27 cellular contexts compared by ENCODE assay signal in genomic region chr13:103273825-103274224, GRCh38.
DNase-seq lines count a peak whose midpoint lies in the region; ATAC-seq, FAIRE-seq and TF ChIP-seq lines count a peak whose summit lies in the region.
"Had no signal": no experiment of that assay in that cellular context is flagged by ENCODE, and none has a peak within 500 bp of the region (broad histone marks: within the 10 kb centered on the region; RNA-seq: fewer than 3 reads in every experiment).

No MANE protein-coding gene starts in this region.

- no peaks in the 10 kb centered on the region for H3K36me3 ChIP-seq in astrocyte (ENCODE audit: insufficient read depth, low read length)

- no peaks in the 10 kb centered on the region for H3K79me2 ChIP-seq in astrocyte (ENCODE audit: insufficient read depth, low read length)

- intact Hi-C loops in activated CD4-positive, alpha-beta T cell treated with anti-CD3 and anti-CD28 coated beads, Interleukin-2, amount 10 ng/mL, durations not matched to agents 24 days and 14 days (cut with micrococcal nuclease) = no loop called here

- no peaks in the 10 kb centered on the region for H3K27me3 Mint-ChIP-seq in activated CD4-positive, alpha-beta T cell treated with anti-CD3 and anti-CD28 coated beads, Interleukin-2, amount 10 ng/mL, durations not matched to agents 24 days and 14 days
- H3K27me3 Mint-ChIP-seq in astrocyte (ENCODE audit: low read depth, unreplicated experiment) = no peaks in the 10 kb centered on the region

- no peaks in the 10 kb centered on the region for H3K4me1 Mint-ChIP-seq in activated CD4-positive, alpha-beta T cell treated with anti-CD3 and anti-CD28 coated beads, Interleukin-2, amount 10 ng/mL, durations not matched to agents 24 days and 14 days
- peaks cover 2% of the 10 kb centered on the region for H3K4me1 Mint-ChIP-seq in astrocyte (ENCODE audit: low read depth, unreplicated experiment)

- no peaks in the 10 kb centered on the region for H3K9me3 ChIP-seq in astrocyte (ENCODE audit: insufficient read depth, low read depth, low read length)

- H3K27ac Mint-ChIP-seq in activated CD4-positive, alpha-beta T cell treated with anti-CD3 and anti-CD28 coated beads, Interleukin-2, amount 10 ng/mL, durations not matched to agents 24 days and 14 days = no peak overlapping the region
- H3K27ac Mint-ChIP-seq in astrocyte (ENCODE audit: unreplicated experiment) = no peak overlapping the region
- H3K27ac Mint-ChIP-seq: CD8-positive, alpha-beta T cell had no signal

- in situ Hi-C loops in KBM-7 (cut with MboI; ENCODE audit: low pct_unique_long_range_greater_than_20kb, low sequenced_read_pairs) = no loop called here

- no peaks in the 10 kb centered on the region for H3K27me3 ChIP-seq in astrocyte (ENCODE audit: insufficient read depth, low read length)

- H3K4me3 Mint-ChIP-seq in activated CD4-positive, alpha-beta T cell treated with anti-CD3 and anti-CD28 coated beads, Interleukin-2, amount 10 ng/mL, durations not matched to agents 24 days and 14 days = no peak overlapping the region
- H3K4me3 Mint-ChIP-seq in astrocyte (ENCODE audit: unreplicated experiment) = no peak overlapping the region
- H3K4me3 Mint-ChIP-seq: CD8-positive, alpha-beta T cell had no signal

- DNase-seq in activated CD4-positive, alpha-beta T cell treated with anti-CD3 and anti-CD28 coated beads, Interleukin-2, amount 10 ng/mL, durations not matched to agents 24 days and 14 days = peak; percentile 37
- DNase-seq in activated CD4-positive, alpha-beta T cell treated with anti-CD3 and anti-CD28 coated beads for 1 hour = no peak
- peak; percentile 13 for DNase-seq in astrocyte (ENCODE audit: low read depth)
- no peak for DNase-seq in D721Med (ENCODE audit: insufficient read length, low spot score)
- DNase-seq in T-helper 2 cell = no peak
- no peak for DNase-seq in KBM-7
- DNase-seq: 8988T; C1 segment of cervical spinal cord; CD8-positive, alpha-beta T cell; MM.1S; NCI-H1048; NCI-H1417 treated with DMSO at 0.1 percent for 48 hours; NCI-H187 treated with DMSO at 0.1 percent for 48 hours; NCI-H2107; NCI-H446 treated with DMSO at 0.1 percent for 48 hours; NCI-H526 treated with DMSO at 0.1 percent for 48 hours; OCI-M1; Right ventricle myocardium superior; SW 1271 had no signal

- no peaks in the 10 kb centered on the region for H3K9me3 Mint-ChIP-seq in activated CD4-positive, alpha-beta T cell treated with anti-CD3 and anti-CD28 coated beads, Interleukin-2, amount 10 ng/mL, durations not matched to agents 24 days and 14 days
- peaks cover 3% of the 10 kb centered on the region for H3K9me3 Mint-ChIP-seq in astrocyte (ENCODE audit: unreplicated experiment)
- H3K9me3 Mint-ChIP-seq: CD8-positive, alpha-beta T cell had no signal

- H3K4me1 ChIP-seq in astrocyte (ENCODE audit: insufficient read depth, low read length) = no peaks in the 10 kb centered on the region

- TF ChIP-seq CTCF in astrocyte (IDR thresholded peaks at IDR 0.05; ENCODE audit: insufficient read depth, low read depth, low read length) = no peak
- no peak for TF ChIP-seq CTCF in D721Med (IDR thresholded peaks at IDR 0.05; ENCODE audit: insufficient read depth, missing control alignments)

- no peaks in the 10 kb centered on the region for H4K20me1 ChIP-seq in astrocyte (ENCODE audit: insufficient read depth, low read length)

- no peak overlapping the region for H3K4me2 ChIP-seq in astrocyte (ENCODE audit: low read length)

- FAIRE-seq in astrocyte (lab: Jason Lieb, UNC) = no peak
- no peak for FAIRE-seq in D721Med (lab: Jason Lieb, UNC)
- FAIRE-seq: G401.6, H1, HepG2, K562 had no signal

- H3K4me3 ChIP-seq in astrocyte (ENCODE audit: insufficient read depth, low read depth, low read length) = no peak overlapping the region
- H3K4me3 ChIP-seq: K562 had no signal

- H3K9ac ChIP-seq in astrocyte (ENCODE audit: low read length) = no peak overlapping the region

- no peak overlapping the region for H2AFZ ChIP-seq in astrocyte (ENCODE audit: low read depth, low read length)

- no peak overlapping the region for H3K27ac ChIP-seq in astrocyte (ENCODE audit: low read depth, low read length)
- H3K27ac ChIP-seq: HL-60 had no signal

- peak; percentile 19 for ATAC-seq in HG02678 (IDR thresholded peaks at IDR 0.05; ENCODE audit: unreplicated experiment)
- no peak for ATAC-seq in GM18861 (IDR thresholded peaks at IDR 0.05; ENCODE audit: unreplicated experiment)
- ATAC-seq: CD8-positive, alpha-beta T cell; HCT116; HepG2; K562 had no signal

- no peaks in the 10 kb centered on the region for H3K36me3 Mint-ChIP-seq in activated CD4-positive, alpha-beta T cell treated with anti-CD3 and anti-CD28 coated beads, Interleukin-2, amount 10 ng/mL, durations not matched to agents 24 days and 14 days (ENCODE audit: low read depth)
- H3K36me3 Mint-ChIP-seq in astrocyte (ENCODE audit: low read depth, unreplicated experiment) = no peaks in the 10 kb centered on the region
- H3K36me3 Mint-ChIP-seq: CD8-positive, alpha-beta T cell had no signal

Comparison
In these comparisons a context has a peak if more than half of its experiments do, and no peak if none do; other contexts are left out.
1. DNase-seq: peak in activated CD4-positive, alpha-beta T cell treated with anti-CD3 and anti-CD28 coated beads, Interleukin-2, amount 10 ng/mL, durations not matched to agents 24 days and 14 days (single experiment) and astrocyte (single experiment); none in activated CD4-positive, alpha-beta T cell treated with anti-CD3 and anti-CD28 coated beads for 1 hour (single experiment), D721Med (single experiment), T-helper 2 cell (0 of 5) and KBM-7 (single experiment).